9 cellular contexts compared by ENCODE assay signal in the genomic region with DNA sequence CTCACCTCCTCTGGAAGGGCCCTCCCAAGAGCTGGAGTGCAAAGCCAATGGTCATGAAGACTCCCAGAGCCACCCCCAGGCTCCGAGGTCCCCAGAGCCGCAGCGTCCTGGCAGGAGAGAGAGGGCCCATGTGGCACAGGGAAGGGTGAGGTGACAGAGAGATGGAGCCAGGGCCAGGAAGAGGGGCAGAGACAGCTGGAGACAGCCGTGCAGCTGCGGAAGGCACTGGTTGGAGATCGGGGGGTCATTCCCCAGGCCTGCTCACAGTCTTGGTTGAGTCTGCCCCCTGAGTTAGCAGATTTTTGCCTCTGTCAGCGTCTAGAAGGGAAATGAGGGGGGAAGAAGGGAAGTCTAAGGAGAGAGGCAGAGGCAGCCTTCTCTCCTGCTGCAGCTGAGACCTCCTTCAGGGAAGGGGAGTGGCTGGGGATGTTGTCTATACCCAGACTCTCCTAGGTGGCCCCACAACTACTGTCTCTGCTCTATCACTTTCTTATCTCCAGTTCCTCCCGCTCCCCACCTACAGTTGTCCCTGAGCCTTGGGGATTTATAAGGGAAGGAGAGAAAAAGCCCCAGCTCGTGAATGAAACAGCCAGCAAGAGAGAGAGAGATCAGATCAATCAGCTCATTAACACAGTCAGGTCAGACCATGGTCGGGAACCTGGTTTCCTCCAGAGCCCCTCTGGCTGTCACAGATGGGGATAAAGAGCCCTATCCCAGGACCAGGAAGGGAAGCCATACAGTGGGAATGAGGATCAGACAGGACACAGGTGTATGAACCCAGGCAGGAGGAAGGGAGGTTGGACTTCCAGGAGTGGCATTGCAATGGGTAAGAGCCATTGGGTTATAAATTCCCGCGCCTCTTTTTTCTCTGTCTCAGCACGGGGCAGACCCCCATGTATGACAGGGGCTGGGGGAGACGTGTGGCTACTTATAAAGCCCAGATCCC. TPM values are rescaled to one million over a fixed set of nuclear protein-coding genes. Genes with fewer than 3 reads are reported as not detected.
DNase-seq lines count a peak whose midpoint lies in the region; ATAC-seq, FAIRE-seq and TF ChIP-seq lines count a peak whose summit lies in the region.
"Had no signal": no experiment of that assay in that cellular context is flagged by ENCODE, and none has a peak within 500 bp of the region (broad histone marks: within the 10 kb centered on the region; RNA-seq: fewer than 3 reads in every experiment).

No MANE protein-coding gene starts in this region.

- no peaks in the 10 kb centered on the region for H3K9me3 Mint-ChIP-seq in activated T-cell treated with anti-CD3 and anti-CD28 coated beads, Interleukin-2, amount 50 U/mL, for 72 hours
- H3K9me3 Mint-ChIP-seq in astrocyte (ENCODE audit: unreplicated experiment), result peaks cover 3% of the 10 kb centered on the region

- H3K9me3 ChIP-seq in astrocyte (ENCODE audit: insufficient read depth, low read depth, low read length) (no peaks in the 10 kb centered on the region), tibial nerve (no peaks in the 10 kb centered on the region)

- H3K36me3 ChIP-seq in astrocyte (ENCODE audit: insufficient read depth, low read length), result no peaks in the 10 kb centered on the region
- H3K36me3 ChIP-seq in tibial nerve, result peaks cover 0 to 7% (median 0%) of the 10 kb centered on the region in 3 donors

- TF ChIP-seq CTCF in astrocyte (IDR thresholded peaks at IDR 0.05; ENCODE audit: insufficient read depth, low read depth, low read length) (no peak), tibial nerve (IDR thresholded peaks at IDR 0.05) (no peak)

- H3K9ac ChIP-seq in astrocyte (ENCODE audit: low read length), result peak overlapping the region; percentile 68

- H3K36me3 Mint-ChIP-seq in activated T-cell treated with anti-CD3 and anti-CD28 coated beads, Interleukin-2, amount 50 U/mL, for 72 hours (ENCODE audit: insufficient read depth in 2 of 2), result no peaks in the 10 kb centered on the region
- H3K36me3 Mint-ChIP-seq in astrocyte (ENCODE audit: low read depth, unreplicated experiment), result peaks cover 6% of the 10 kb centered on the region

- peak overlapping the region; percentile 81 for H2AFZ ChIP-seq in astrocyte (ENCODE audit: low read depth, low read length)

- H3K27me3 ChIP-seq in astrocyte (ENCODE audit: insufficient read depth, low read length) (peaks cover 12% of the 10 kb centered on the region), tibial nerve (peaks cover 0 to 12% of the 10 kb centered on the region in 2 donors)

- H3K79me2 ChIP-seq in astrocyte (ENCODE audit: insufficient read depth, low read length), result no peaks in the 10 kb centered on the region

- H3K4me3 ChIP-seq in astrocyte (ENCODE audit: insufficient read depth, low read depth, low read length) (peak overlapping the region; percentile 61), tibial nerve (peak overlapping the region in 2 of 4 donors; percentile 54 to 57)

- peaks cover 11% of the 10 kb centered on the region for H3K27me3 Mint-ChIP-seq in activated T-cell treated with anti-CD3 and anti-CD28 coated beads, Interleukin-2, amount 50 U/mL, for 72 hours (ENCODE audit: low read depth)
- peaks cover 47% of the 10 kb centered on the region for H3K27me3 Mint-ChIP-seq in astrocyte (ENCODE audit: low read depth, unreplicated experiment)

- 39 to 41% methylated on average over 14 of the region's 14 CpGs for WGBS in tibial nerve, 2 donors

- no peak for TF ChIP-seq EP300 in tibial nerve (IDR thresholded peaks at IDR 0.05)

- no peak for FAIRE-seq in astrocyte (lab: Jason Lieb, UNC)
- no peak for FAIRE-seq in H54 (lab: Jason Lieb, UNC)

- H3K27ac Mint-ChIP-seq in activated T-cell treated with anti-CD3 and anti-CD28 coated beads, Interleukin-2, amount 50 U/mL, for 72 hours, result no peak overlapping the region
- H3K27ac Mint-ChIP-seq in astrocyte (ENCODE audit: unreplicated experiment), result no peak overlapping the region

- no peak for TF ChIP-seq POLR2A in tibial nerve (IDR thresholded peaks at IDR 0.05)
- no peak for TF ChIP-seq POLR2A in H54 (IDR thresholded peaks at IDR 0.05; ENCODE audit: low read depth, low read length)

- no peak for DNase-seq in activated T-cell treated with anti-CD3 and anti-CD28 coated beads, Interleukin-2, amount 50 U/mL, for 72 hours
- DNase-seq in activated T-cell treated with anti-CD3 and anti-CD28 coated beads, Interleukin-2, amount 50 U/mL, for 1 hour, result no peak
- DNase-seq in astrocyte (ENCODE audit: low read depth), result no peak
- peak; percentile 52 for DNase-seq in medulla oblongata (ENCODE audit: extremely low spot score)
- no peak for DNase-seq in tibial nerve (ENCODE audit: low spot score in 2 of 2)
- DNase-seq in H54 (ENCODE audit: insufficient read length, low spot score), result no peak
- no peak for DNase-seq in activated CD8-positive, alpha-beta memory T cell treated with anti-CD3 and anti-CD28 coated beads for 24 hours
- DNase-seq: NCI-H1436 treated with DMSO at 0.1 percent for 48 hours had no signal

- peak overlapping the region; percentile 96 for H3K4me2 ChIP-seq in astrocyte (ENCODE audit: low read length)

- peaks cover 79% of the 10 kb centered on the region for H3K4me1 Mint-ChIP-seq in activated T-cell treated with anti-CD3 and anti-CD28 coated beads, Interleukin-2, amount 50 U/mL, for 72 hours (ENCODE audit: low read depth)
- peaks cover 18% of the 10 kb centered on the region for H3K4me1 Mint-ChIP-seq in astrocyte (ENCODE audit: low read depth, unreplicated experiment)

- H3K4me1 ChIP-seq in astrocyte (ENCODE audit: insufficient read depth, low read length) (peaks cover 15% of the 10 kb centered on the region), tibial nerve (peaks cover 0 to 47% (median 29%) of the 10 kb centered on the region in 4 donors)

- H3K4me3 Mint-ChIP-seq in activated T-cell treated with anti-CD3 and anti-CD28 coated beads, Interleukin-2, amount 50 U/mL, for 72 hours, result peak overlapping the region; percentile 81 to 85
- peak overlapping the region; percentile 79 for H3K4me3 Mint-ChIP-seq in astrocyte (ENCODE audit: unreplicated experiment)

- H4K20me1 ChIP-seq in astrocyte (ENCODE audit: insufficient read depth, low read length), result no peaks in the 10 kb centered on the region

- H3K27ac ChIP-seq in astrocyte (ENCODE audit: low read depth, low read length) (no peak overlapping the region), tibial nerve (peak overlapping the region in 3 of 4 donors; percentile 15 to 87 (median 86))

- ATAC-seq in activated T-cell treated with anti-CD3 and anti-CD28 coated beads, Interleukin-2, amount 50 U/mL, for 72 hours (replicated peaks in 1 of 2), result no peak
- ATAC-seq in GM21528 (IDR thresholded peaks at IDR 0.05; ENCODE audit: low FRiP score, unreplicated experiment), result no peak

RNA-seq across cellular contexts. Expression of gene GAL3ST4, which starts 1.2 kb away (rescaled TPM):
- total RNA-seq in activated T-cell treated with anti-CD3 and anti-CD28 coated beads, Interleukin-2, amount 50 U/mL, for 72 hours, result 10 to 100 TPM in 1 of 2 donors, 1 to 10 TPM in 1; 6.9 to 11.7 TPM
- 3.1 and 3.4 TPM in 2 replicates for total RNA-seq in astrocyte
- total RNA-seq in tibial nerve, result 1 to 10 TPM; 2.7 to 8.3 (median 3.8) TPM

RNA-seq across cellular contexts. Expression of gene TRAPPC14, which starts 8.7 kb away (rescaled TPM):
- 10 to 100 TPM; 22.1 to 28.8 TPM for total RNA-seq in activated T-cell treated with anti-CD3 and anti-CD28 coated beads, Interleukin-2, amount 50 U/mL, for 72 hours
- total RNA-seq in astrocyte, result 18.7 and 19.5 TPM in 2 replicates
- 10 to 100 TPM in 3 of 4 donors, 1 to 10 TPM in 1; 6.9 to 36.9 (median 12.7) TPM for total RNA-seq in tibial nerve

RNA-seq across cellular contexts. Expression of gene GPC2, which starts 9.9 kb away (rescaled TPM):
- total RNA-seq in activated T-cell treated with anti-CD3 and anti-CD28 coated beads, Interleukin-2, amount 50 U/mL, for 72 hours, result 10 to 100 TPM in 1 of 2 donors, 1 to 10 TPM in 1; 9.7 to 14.2 TPM
- 6.5 and 7.6 TPM in 2 replicates for total RNA-seq in astrocyte
- total RNA-seq in tibial nerve, result 1 to 10 TPM; 1.1 to 3.1 (median 1.7) TPM

RNA-seq across cellular contexts. Expression of gene STAG3, which starts 10.5 kb away (rescaled TPM):
- 100 to 1,000 TPM; 103 to 121 TPM for total RNA-seq in activated T-cell treated with anti-CD3 and anti-CD28 coated beads, Interleukin-2, amount 50 U/mL, for 72 hours
- 0.34 and 0.36 TPM in 2 replicates for total RNA-seq in astrocyte
- 1 to 10 TPM; 4.2 to 8.2 (median 6.5) TPM for total RNA-seq in tibial nerve

RNA-seq across cellular contexts. Expression of gene LAMTOR4, which starts 18.5 kb away (rescaled TPM):
- 100 to 1,000 TPM; 130 to 134 TPM for total RNA-seq in activated T-cell treated with anti-CD3 and anti-CD28 coated beads, Interleukin-2, amount 50 U/mL, for 72 hours
- total RNA-seq in astrocyte, result 59.9 and 62.7 TPM in 2 replicates
- total RNA-seq in tibial nerve, result 100 to 1,000 TPM; 226 to 312 (median 252) TPM
